In the genomic region with DNA sequence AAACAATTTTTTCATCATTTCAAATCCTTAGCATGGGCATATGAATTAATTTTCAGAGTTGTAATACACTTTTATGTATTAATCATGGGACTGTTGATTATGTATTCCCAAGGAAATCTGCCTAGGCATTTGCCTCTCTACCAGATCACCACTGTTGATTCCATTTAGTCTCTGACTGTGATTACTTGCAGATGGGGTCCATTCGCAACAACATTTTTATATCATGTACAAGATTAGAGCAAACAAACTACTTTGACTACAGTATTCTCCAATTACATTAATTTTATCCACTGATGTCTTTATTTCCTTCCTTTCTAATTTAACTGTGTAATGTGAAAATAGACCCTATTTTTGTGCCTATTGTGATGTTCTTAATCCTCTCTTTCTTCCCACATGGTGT, we compare ENCODE assay signal across 6 cellular contexts.
"Had no signal": no experiment of that assay in that cellular context is flagged by ENCODE, and none has a peak within 500 bp of the region (broad histone marks: within the 10 kb centered on the region; RNA-seq: fewer than 3 reads in every experiment).

No MANE protein-coding gene starts in this region.

- H3K36me3 Mint-ChIP-seq: IgD-negative memory B cell had no signal

- DNase-seq: IMR-90, KBM-7 had no signal

- H3K27ac ChIP-seq: HL-60 had no signal

- ATAC-seq: HepG2, K562 had no signal

- H3K27me3 Mint-ChIP-seq: IgD-negative memory B cell had no signal

- H3K4me1 Mint-ChIP-seq: IgD-negative memory B cell had no signal

- H3K27ac Mint-ChIP-seq: IgD-negative memory B cell had no signal

- H3K4me3 Mint-ChIP-seq: IgD-negative memory B cell had no signal

- H3K4me3 ChIP-seq: K562 had no signal
